In genomic region chr4:40195182-40196177, GRCh38 we compare ENCODE assay signal across 1 cellular context.
A peak's percentile ranks its signal among the peaks of the same experiment; 100 is the strongest.
TF ChIP-seq lines count a peak whose summit lies in the region.

No MANE protein-coding gene starts in this region.

TF ChIP-seq in K562, 482 proteins besides CTCF, POLR2A, EP300 and RAD21 (continued from another document and continues in another):
- TF ChIP-seq ZNF512 (tag; IDR thresholded peaks at IDR 0.05) (peak; percentile 96), BRF1 (IDR thresholded peaks at IDR 0.05; ENCODE audit: borderline replicate concordance, extremely low read depth, insufficient read length) (no peak), TAL1 (IDR thresholded peaks at IDR 0.05) (peak; percentile 13; the same call in 1 of the 2 replicates), KDM2B (CRISPR knock-in tag; IDR thresholded peaks at IDR 0.05) (no peak), KHSRP (IDR thresholded peaks at IDR 0.05) (no peak), KDM5B (IDR thresholded peaks at IDR 0.05; ENCODE audit: insufficient replicate concordance, low read depth, low read length) (no peak), CEBPB (tag; IDR thresholded peaks at IDR 0.05) (no peak), ZC3H8 (IDR thresholded peaks at IDR 0.05) (0 out of 2 replicates have a peak, but pooled peaks have one; percentile 37), TEAD2 (tag; IDR thresholded peaks at IDR 0.05) (no peak), ATF7 (IDR thresholded peaks at IDR 0.05) (no peak), THRAP3 (IDR thresholded peaks at IDR 0.05; ENCODE audit: borderline replicate concordance) (peak; percentile 84; the same call in 1 of the 2 replicates), SMARCA5 (IDR thresholded peaks at IDR 0.05) (peak; percentile 65; the same call in 1 of the 2 replicates), COPS2 (conservative IDR thresholded peaks at IDR 0.05) (no peak), RFX1 (IDR thresholded peaks at IDR 0.05) (peak; percentile 83), TCF15 (CRISPR knock-in tag; IDR thresholded peaks at IDR 0.05) (no peak), NR0B1 (IDR thresholded peaks at IDR 0.05; ENCODE audit: partially characterized antibody) (no peak), USF2 (CRISPR knock-in tag; IDR thresholded peaks at IDR 0.05) (no peak), DMBX1 (CRISPR knock-in tag; IDR thresholded peaks at IDR 0.05; ENCODE audit: borderline replicate concordance) (no peak), TFAM (CRISPR knock-in tag; conservative IDR thresholded peaks at IDR 0.05) (no peak), DLX4 (CRISPR knock-in tag; IDR thresholded peaks at IDR 0.05) (no peak), ELK3 (CRISPR knock-in tag; IDR thresholded peaks at IDR 0.05) (no peak), PHF8 (IDR thresholded peaks at IDR 0.05; ENCODE audit: borderline replicate concordance, low read length) (no peak), OTX1 (CRISPR knock-in tag; IDR thresholded peaks at IDR 0.05) (peak; percentile 91), DDX20 (tag; IDR thresholded peaks at IDR 0.05; ENCODE audit: low read depth) (0 out of 2 replicates have a peak, but pooled peaks have one; percentile 10), CREB5 (CRISPR knock-in tag; IDR thresholded peaks at IDR 0.05) (no peak), ZNF696 (CRISPR knock-in tag; conservative IDR thresholded peaks at IDR 0.05) (no peak), NFE2 (IDR thresholded peaks at IDR 0.05; ENCODE audit: low read depth) (no peak), CBX1 (IDR thresholded peaks at IDR 0.05; ENCODE audit: low read depth) (no peak), THAP7 (CRISPR knock-in tag; IDR thresholded peaks at IDR 0.05) (no peak), ZNF444 (CRISPR knock-in tag; IDR thresholded peaks at IDR 0.05) (no peak), BRD4 (IDR thresholded peaks at IDR 0.05) (no peak), ZNF121 (CRISPR knock-in tag; conservative IDR thresholded peaks at IDR 0.05) (peak; percentile 88), CBX5 (IDR thresholded peaks at IDR 0.05; ENCODE audit: borderline replicate concordance, low read depth) (no peak), ASH1L (IDR thresholded peaks at IDR 0.05; ENCODE audit: borderline replicate concordance, low read depth, partially characterized antibody) (no peak), MAFF (IDR thresholded peaks at IDR 0.05; ENCODE audit: low read length) (no peak), FIP1L1 (IDR thresholded peaks at IDR 0.05; ENCODE audit: low read depth, low read length, poor library complexity, severe bottlenecking) (no peak), HDAC1 (IDR thresholded peaks at IDR 0.05) (peak in 1 of 2 experiments; percentile 44; a peak in 1 of 4 replicates), SREBF2 (CRISPR knock-in tag; IDR thresholded peaks at IDR 0.05) (no peak), NFIC (IDR thresholded peaks at IDR 0.05) (peak; percentile 33; the same call in 1 of the 2 replicates), E2F8 (IDR thresholded peaks at IDR 0.05; ENCODE audit: low read depth, partially characterized antibody) (no peak), GTF2F1 (IDR thresholded peaks at IDR 0.05; ENCODE audit: low read depth, low read length) (no peak), HSF4 (CRISPR knock-in tag; IDR thresholded peaks at IDR 0.05; ENCODE audit: borderline replicate concordance) (no peak), YBX1 (IDR thresholded peaks at IDR 0.05) (no peak), TOE1 (IDR thresholded peaks at IDR 0.05; ENCODE audit: borderline replicate concordance) (peak; percentile 40; the same call in 1 of the 2 replicates), TOE1 (CRISPR knock-in tag; IDR thresholded peaks at IDR 0.05; ENCODE audit: borderline replicate concordance, low read depth) (no peak), AFF4 (CRISPR knock-in tag; IDR thresholded peaks at IDR 0.05) (no peak), CCNT2 (IDR thresholded peaks at IDR 0.05; ENCODE audit: borderline replicate concordance, extremely low read depth, insufficient read length, low read depth, low read length) (no peak), NRF1 (conservative IDR thresholded peaks at IDR 0.05 in 1 of 2, IDR thresholded peaks at IDR 0.05 in 1 of 2) (no peak), HLTF (IDR thresholded peaks at IDR 0.05) (peak; percentile 49; the same call in 1 of the 2 replicates), CBX3 (IDR thresholded peaks at IDR 0.05; ENCODE audit: borderline replicate concordance in 1 of 2, low read length in 2 of 2) (0 out of 3 replicates have a peak, but pooled peaks of 1 of the 2 experiments have one; percentile 62), PURB (CRISPR knock-in tag; IDR thresholded peaks at IDR 0.05; ENCODE audit: low read depth) (no peak), ZBTB2 (IDR thresholded peaks at IDR 0.05) (no peak; the same call in 1 of the 2 replicates), HOXB6 (CRISPR knock-in tag; IDR thresholded peaks at IDR 0.05; ENCODE audit: borderline replicate concordance) (no peak), LCOR (CRISPR knock-in tag; IDR thresholded peaks at IDR 0.05) (0 out of 2 replicates have a peak, but pooled peaks have one; percentile 44)
